ENCODE assay signal across 11 cellular contexts in the genomic region with DNA sequence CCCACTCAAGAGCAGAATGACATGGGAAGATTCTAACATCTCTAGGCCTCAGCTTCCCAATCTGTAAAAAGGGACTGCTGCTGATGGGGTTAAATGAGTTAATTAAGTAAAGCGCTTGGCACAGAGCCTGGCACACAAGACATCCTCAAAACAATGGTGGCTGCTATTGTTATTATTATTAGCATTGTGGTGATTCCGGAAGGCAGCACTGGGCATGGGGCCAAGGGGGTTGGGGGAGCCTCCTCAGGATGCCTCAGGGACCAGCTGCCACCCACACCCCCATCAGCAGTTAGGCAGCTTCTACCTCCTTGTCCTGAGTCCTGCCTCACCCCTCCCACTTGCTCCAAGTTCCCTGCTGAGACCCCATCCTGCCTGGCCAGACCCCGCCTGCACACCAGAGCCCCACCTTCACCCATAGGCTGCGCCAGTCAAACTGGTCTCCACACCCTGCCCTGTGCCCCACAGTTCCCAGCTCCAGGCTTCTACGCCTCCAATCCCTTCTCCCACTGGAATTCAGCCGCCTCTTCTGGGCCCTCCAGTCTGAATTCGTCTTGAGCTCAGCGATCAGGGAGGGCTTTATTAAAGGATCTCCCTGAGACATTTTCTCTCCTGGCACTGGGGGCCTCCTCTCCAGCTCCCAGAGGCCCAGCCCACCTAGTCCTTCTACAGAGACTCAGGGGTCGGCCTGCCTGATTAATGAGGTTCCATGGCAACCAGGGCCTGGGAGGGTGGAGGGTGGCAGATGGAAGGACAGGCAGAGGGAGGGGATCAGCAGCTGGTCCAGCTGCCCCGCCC. TPM values are rescaled to one million over a fixed set of nuclear protein-coding genes. Genes with fewer than 3 reads are reported as not detected.
DNase-seq lines count a peak whose midpoint lies in the region; ATAC-seq, FAIRE-seq and TF ChIP-seq lines count a peak whose summit lies in the region.
"Had no signal": no experiment of that assay in that cellular context is flagged by ENCODE, and none has a peak within 500 bp of the region (broad histone marks: within the 10 kb centered on the region; RNA-seq: fewer than 3 reads in every experiment).

No MANE protein-coding gene starts in this region.

- peak overlapping the region; percentile 76 to 86 (median 78) for H3K4me3 Mint-ChIP-seq in nephron

- TF ChIP-seq RAD21 in GM12878 (IDR thresholded peaks at IDR 0.05; ENCODE audit: insufficient read depth, low read depth, low read length) = no peak

- H3K27me3 Mint-ChIP-seq in nephron (ENCODE audit: low read depth) = no peaks in the 10 kb centered on the region

- BruUV-seq in GM12878 (replicated peaks; lab: Mats Ljungman, UMichigan) = TSS peak; percentile 71

- H3K9me3 Mint-ChIP-seq in nephron = no peaks in the 10 kb centered on the region

- TF ChIP-seq POLR2A in GM12878 (IDR thresholded peaks at IDR 0.05; ENCODE audit: low read depth, low read length) (no peak), body of pancreas (IDR thresholded peaks at IDR 0.05) (no peak)

- H2AFZ ChIP-seq in GM12878 (ENCODE audit: control insufficient read depth, low read depth, low read length) = peak overlapping the region; percentile 61

- peaks cover 48% of the 10 kb centered on the region for H3K79me2 ChIP-seq in GM12878 (ENCODE audit: control insufficient read depth, insufficient read depth, low read length)

- H3K4me1 ChIP-seq in GM12878 (ENCODE audit: control insufficient read depth, insufficient read depth, low read length) (peaks cover 44% of the 10 kb centered on the region), body of pancreas (peaks cover 27% of the 10 kb centered on the region)

- H3K4me2 ChIP-seq in GM12878 (ENCODE audit: control insufficient read depth, insufficient read depth) = peak overlapping the region; percentile 90

- H3K9ac ChIP-seq in GM12878 (ENCODE audit: control insufficient read depth, insufficient read depth, low read length) = peak overlapping the region; percentile 88

- TF ChIP-seq EP300 in GM12878 (IDR thresholded peaks at IDR 0.05; ENCODE audit: borderline replicate concordance in 1 of 2, control insufficient read depth in 1 of 2, low read depth in 2 of 2, low read length in 2 of 2) = no peak

- FAIRE-seq in GM12878 (lab: Jason Lieb, UNC) = no peak
- FAIRE-seq: frontal cortex had no signal

- peak overlapping the region; percentile 30 to 69 (median 62) for H3K27ac Mint-ChIP-seq in nephron

- ATAC-seq in GM12878 (no peak), HG03439 (IDR thresholded peaks at IDR 0.05; ENCODE audit: unreplicated experiment) (no peak), GM21360 (IDR thresholded peaks at IDR 0.05; ENCODE audit: unreplicated experiment) (no peak), body of pancreas (no peak)

- TF ChIP-seq CTCF in GM12878 (IDR thresholded peaks at IDR 0.05 in 2 of 3, conservative IDR thresholded peaks at IDR 0.05 in 1 of 3; ENCODE audit: control insufficient read depth in 2 of 3, extremely low read depth in 1 of 3, insufficient read depth in 1 of 3, low read depth in 3 of 3, low read length in 3 of 3) (no peak), nephron (IDR thresholded peaks at IDR 0.05; ENCODE audit: unreplicated experiment in 3 of 3) (no peak), body of pancreas (IDR thresholded peaks at IDR 0.05) (no peak)

- CTCF ChIA-PET in GM12878 (lab: Yijun Ruan, JAX) = interaction anchor here (0.7 to 5.6 kb wide), 4 partner anchors 18 to 240 kb away, joined by 3 to 38 read pairs (median 4); partner anchors contain the start of gene ACTL10

- H3K4me3 ChIP-seq in GM12878 = peak overlapping the region; percentile 79
- no peak overlapping the region for H3K4me3 ChIP-seq in body of pancreas

- H3K27me3 ChIP-seq in GM12878 (replicated peaks in 1 of 2; ENCODE audit: control insufficient read depth in 2 of 2, insufficient read depth in 2 of 2, low read length in 1 of 2) (no peaks in the 10 kb centered on the region), body of pancreas (no peaks in the 10 kb centered on the region)

- 17% methylated on average over 10 of the region's 10 CpGs for WGBS in GM12878 (ENCODE audit: insufficient coverage, insufficient replicate concordance, low lambda C conversion rate, missing lambda C conversion rate)
- WGBS in body of pancreas, 2 donors = 59 to 60% methylated on average over 9 to 10 of the region's 10 CpGs

- H3K9me3 ChIP-seq in GM12878 (replicated peaks; ENCODE audit: control insufficient read depth, insufficient read depth, low read length) = no peaks in the 10 kb centered on the region
- no peaks in the 10 kb centered on the region for H3K9me3 ChIP-seq in body of pancreas

- H3K36me3 Mint-ChIP-seq in nephron (ENCODE audit: low read depth) = no peaks in the 10 kb centered on the region

- intact Hi-C loops in GM12878 (cut with micrococcal nuclease; ENCODE audit: unreplicated experiment) (loop anchor here (5.0 to 10.0 kb wide), 2 partner anchors 93 to 310 kb away; partner anchors contain the start of gene RALY), body of pancreas (cut with DNase I) (no loop called here)

- RAD21 ChIA-PET in GM12878 (lab: Charles Lee; ENCODE audit: unreplicated experiment) = interaction anchor here (0.6 to 1.4 kb wide), 4 partner anchors 16 to 98 kb away, joined by 3 to 7 read pairs (median 3); partner anchors contain the start of gene ACTL10

- no peaks in the 10 kb centered on the region for H4K20me1 ChIP-seq in GM12878 (ENCODE audit: control insufficient read depth, insufficient read depth)

- H3K36me3 ChIP-seq in GM12878 (ENCODE audit: control insufficient read depth in 2 of 2, insufficient read depth in 2 of 2, low read length in 1 of 2) (peaks cover 0 to 3% of the 10 kb centered on the region in 2 experiments; a peak in 1 of 4 replicates), body of pancreas (replicated peaks in 1 of 2; ENCODE audit: insufficient read depth in 1 of 2, low read depth in 2 of 2) (no peaks in the 10 kb centered on the region)

- H3K4me1 Mint-ChIP-seq in nephron = peaks cover 15% of the 10 kb centered on the region

- in situ Hi-C loops in GM12878 (cut with MboI) = no loop called here

- H3K27ac ChIP-seq in GM12878 (ENCODE audit: control insufficient read depth, insufficient read depth) = peak overlapping the region; percentile 88
- no peak overlapping the region for H3K27ac ChIP-seq in body of pancreas

- POLR2A ChIA-PET in GM12878 (lab: Charles Lee) = interaction anchor here (0.9 to 1.7 kb wide), 8 partner anchors 12 to 195 kb away, joined by 3 to 7 read pairs (median 4); partner anchors contain the start of genes ACTL10, CBFA2T2 and ZNF341

- SMC1A ChIA-PET in GM12878 (lab: Charles Lee; ENCODE audit: uncharacterized antibody, unreplicated experiment) = interaction anchor here (0.5 to 1.2 kb wide), 4 partner anchors 18 to 91 kb away, joined by 3 to 5 read pairs (median 3); partner anchors contain the start of genes ACTL10 and PXMP4

- DNase-seq in ELR (ENCODE audit: low read depth) (peak; percentile 24), NCI-H146 treated with DMSO at 0.1 percent for 48 hours (lab: John Stamatoyannopoulos, UW; ENCODE audit: unreplicated experiment) (peak; percentile 62), GM12878 (ENCODE audit: low read depth, low spot score) (no peak), AML-193 (lab: John Stamatoyannopoulos, UW) (no peak), body of pancreas (no peak)

RNA-seq across cellular contexts. Expression of gene E2F1, which starts 1.5 kb away (rescaled TPM):
- total RNA-seq in GM12878 (2013; cell fraction: nucleolus; rRNA removed) = 8.1 and 11.3 TPM in 2 replicates
- total RNA-seq in GM12878 (2014; rRNA removed) (31.6 and 36.7 TPM in 2 replicates), GM12878 (2014; rRNA removed; fragmentation: Illumina TruSeq; extraction: Trizol) (22.8 and 26.1 TPM in 2 replicates), GM12878 (2021) (41.5 and 43.2 TPM in 2 replicates), body of pancreas (under 1 TPM in 1 of 2 donors, not detected in 1; 0.66 TPM)
- 7.8 TPM for polyA plus RNA-seq in GM12878 (2011; ENCODE audit: low read depth)
- polyA plus RNA-seq in GM12878 (2011; rRNA removed) (10.0 and 17.8 TPM in 2 replicates), GM12878 (2014; fragmentation: Illumina TruSeq; extraction: Trizol) (13.0 and 21.6 TPM in 2 replicates), GM12878 (2014; fragmentation: Nextera tagmentation; extraction: Ambion mirVana) (1 to 10 TPM in 1 of 2 experiments, under 1 TPM in 1; 0.29 to 2.1 TPM), GM12878 (2014; rRNA removed) (50.2 and 55.4 TPM in 2 replicates), GM12878 (2016; fragmentation: Nextera tagmentation; extraction: Ambion mirVana) (10 to 100 TPM in 1 of 2 experiments, 1 to 10 TPM in 1; 3.2 to 16.7 TPM)
- 21.2 and 29.9 TPM in 2 replicates for polyA plus RNA-seq in GM12878 (2011; cell fraction: cytosol; rRNA removed)
- polyA plus RNA-seq in GM12878 (2011; cell fraction: nucleus; rRNA removed) = 53.2 and 72.7 TPM in 2 replicates
- polyA plus RNA-seq in GM12878 (2012) = 17.4 and 23.4 TPM in 2 replicates
- 11.0 and 14.8 TPM in 2 replicates for polyA minus RNA-seq in GM12878 (2011; rRNA and poly(A)+ RNA removed)
- 7.5 and 8.4 TPM in 2 replicates for polyA minus RNA-seq in GM12878 (2011; cell fraction: cytosol; rRNA and poly(A)+ RNA removed)
- polyA minus RNA-seq in GM12878 (2011; cell fraction: nucleus; rRNA and poly(A)+ RNA removed) = 5.9 and 9.2 TPM in 2 replicates

RNA-seq across cellular contexts. Expression of gene NECAB3, which starts 10.5 kb away (rescaled TPM):
- total RNA-seq in GM12878 (2013; cell fraction: nucleolus; rRNA removed) = 19.3 and 24.9 TPM in 2 replicates
- total RNA-seq in GM12878 (2014; rRNA removed) = 14.3 and 15.6 TPM in 2 replicates
- total RNA-seq in GM12878 (2014; rRNA removed; fragmentation: Illumina TruSeq; extraction: Trizol) = 7.3 and 7.6 TPM in 2 replicates
- total RNA-seq in GM12878 (2021) = 13.6 and 14.2 TPM in 2 replicates
- polyA plus RNA-seq in GM12878 (2011; ENCODE audit: low read depth) = 1.4 TPM
- polyA plus RNA-seq in GM12878 (2011; rRNA removed) = 2.1 and 3.6 TPM in 2 replicates
- polyA plus RNA-seq in GM12878 (2011; cell fraction: cytosol; rRNA removed) = 5.9 and 8.1 TPM in 2 replicates
- 30.0 and 35.4 TPM in 2 replicates for polyA plus RNA-seq in GM12878 (2011; cell fraction: nucleus; rRNA removed)
- 5.9 and 6.9 TPM in 2 replicates for polyA plus RNA-seq in GM12878 (2012)
- 3.4 and 4.6 TPM in 2 replicates for polyA plus RNA-seq in GM12878 (2014; fragmentation: Illumina TruSeq; extraction: Trizol)
- 1 to 10 TPM in 1 of 2 experiments, under 1 TPM in 1; 0.21 to 1.3 TPM for polyA plus RNA-seq in GM12878 (2014; fragmentation: Nextera tagmentation; extraction: Ambion mirVana)
- polyA plus RNA-seq in GM12878 (2014; rRNA removed) = 14.5 and 17.0 TPM in 2 replicates
- polyA plus RNA-seq in GM12878 (2016; fragmentation: Nextera tagmentation; extraction: Ambion mirVana) = 1 to 10 TPM; 7.0 to 8.5 TPM
- 2.5 and 8.5 TPM in 2 replicates for polyA minus RNA-seq in GM12878 (2011; rRNA and poly(A)+ RNA removed)
- polyA minus RNA-seq in GM12878 (2011; cell fraction: cytosol; rRNA and poly(A)+ RNA removed) = 3.2 and 5.5 TPM in 2 replicates
- polyA minus RNA-seq in GM12878 (2011; cell fraction: nucleus; rRNA and poly(A)+ RNA removed) = 8.0 and 9.9 TPM in 2 replicates
- total RNA-seq in body of pancreas = 10 to 100 TPM; 41.8 to 92.3 TPM

RNA-seq across cellular contexts. Expression of gene ACTL10, which starts 18.0 kb away (rescaled TPM):
- 2.4 TPM in 2 replicates for total RNA-seq in GM12878 (2013; cell fraction: nucleolus; rRNA removed)
- total RNA-seq in GM12878 (2014; rRNA removed) (4.3 and 5.0 TPM in 2 replicates), GM12878 (2014; rRNA removed; fragmentation: Illumina TruSeq; extraction: Trizol) (0.28 and 0.49 TPM in 2 replicates), GM12878 (2021) (3.6 and 3.7 TPM in 2 replicates), body of pancreas (1 to 10 TPM; 4.0 to 4.9 TPM)
- not detected for polyA plus RNA-seq in GM12878 (2011; ENCODE audit: low read depth)
- polyA plus RNA-seq in GM12878 (2011; rRNA removed) (0.04 and 0.12 TPM in 2 replicates), GM12878 (2014; fragmentation: Illumina TruSeq; extraction: Trizol) (0.21 TPM in 1 of 2 replicates, not detected in the other), GM12878 (2014; fragmentation: Nextera tagmentation; extraction: Ambion mirVana) (under 1 TPM; 0.16 to 0.46 TPM), GM12878 (2014; rRNA removed) (1.3 and 2.4 TPM in 2 replicates), GM12878 (2016; fragmentation: Nextera tagmentation; extraction: Ambion mirVana) (1 to 10 TPM; 3.6 to 4.7 TPM)
- 0.19 and 0.22 TPM in 2 replicates for polyA plus RNA-seq in GM12878 (2011; cell fraction: cytosol; rRNA removed)
- polyA plus RNA-seq in GM12878 (2011; cell fraction: nucleus; rRNA removed) = 0.61 and 1.0 TPM in 2 replicates
- polyA plus RNA-seq in GM12878 (2012) = 0.90 and 1.2 TPM in 2 replicates
- 0.22 and 0.62 TPM in 2 replicates for polyA minus RNA-seq in GM12878 (2011; rRNA and poly(A)+ RNA removed)
- 0.53 and 0.83 TPM in 2 replicates for polyA minus RNA-seq in GM12878 (2011; cell fraction: cytosol; rRNA and poly(A)+ RNA removed)
- 2.9 and 5.5 TPM in 2 replicates for polyA minus RNA-seq in GM12878 (2011; cell fraction: nucleus; rRNA and poly(A)+ RNA removed)
- total RNA-seq: NCI-H460 had no signal

RNA-seq across cellular contexts. Expression of gene C20orf144, which starts 22.6 kb away (rescaled TPM):
- total RNA-seq in GM12878 (2013; cell fraction: nucleolus; rRNA removed) = 0.38 and 0.54 TPM in 2 replicates
- total RNA-seq in GM12878 (2014; rRNA removed) (0.27 TPM in 1 of 2 replicates, not detected in the other), GM12878 (2014; rRNA removed; fragmentation: Illumina TruSeq; extraction: Trizol) (0.05 and 0.13 TPM in 2 replicates), GM12878 (2021) (0.11 and 0.23 TPM in 2 replicates), body of pancreas (under 1 TPM in 1 of 2 donors, not detected in 1; 0.66 TPM)
- polyA plus RNA-seq in GM12878 (2011; ENCODE audit: low read depth) = not detected
- polyA plus RNA-seq in GM12878 (2011; rRNA removed) (0.07 and 0.12 TPM in 2 replicates), GM12878 (2014; fragmentation: Illumina TruSeq; extraction: Trizol) (0.17 and 0.24 TPM in 2 replicates), GM12878 (2014; fragmentation: Nextera tagmentation; extraction: Ambion mirVana) (under 1 TPM in 1 of 2 experiments, not detected in 1; 0.04 TPM), GM12878 (2014; rRNA removed) (0.27 and 0.61 TPM in 2 replicates), GM12878 (2016; fragmentation: Nextera tagmentation; extraction: Ambion mirVana) (under 1 TPM; 0.32 to 0.62 TPM)
- 0.10 and 0.22 TPM in 2 replicates for polyA plus RNA-seq in GM12878 (2011; cell fraction: cytosol; rRNA removed)
- polyA plus RNA-seq in GM12878 (2011; cell fraction: nucleus; rRNA removed) = 0.25 and 0.38 TPM in 2 replicates
- 0.13 and 0.15 TPM in 2 replicates for polyA plus RNA-seq in GM12878 (2012)
- 1.0 and 1.1 TPM in 2 replicates for polyA minus RNA-seq in GM12878 (2011; rRNA and poly(A)+ RNA removed)
- polyA minus RNA-seq in GM12878 (2011; cell fraction: cytosol; rRNA and poly(A)+ RNA removed) = 0.53 TPM in 1 of 2 replicates, not detected in the other
- 1.1 and 1.3 TPM in 2 replicates for polyA minus RNA-seq in GM12878 (2011; cell fraction: nucleus; rRNA and poly(A)+ RNA removed)
- total RNA-seq: NCI-H460, urinary bladder had no signal

RNA-seq across cellular contexts. Expression of gene PXMP4, which starts 35.4 kb away (rescaled TPM):
- total RNA-seq in GM12878 (2013; cell fraction: nucleolus; rRNA removed) = 5.6 and 7.9 TPM in 2 replicates
- total RNA-seq in GM12878 (2014; rRNA removed) (7.5 and 9.7 TPM in 2 replicates), GM12878 (2014; rRNA removed; fragmentation: Illumina TruSeq; extraction: Trizol) (2.1 and 3.6 TPM in 2 replicates), GM12878 (2021) (7.6 and 8.9 TPM in 2 replicates), body of pancreas (1 to 10 TPM; 3.3 to 5.2 TPM)
- polyA plus RNA-seq in GM12878 (2011; ENCODE audit: low read depth) = 3.6 TPM
- polyA plus RNA-seq in GM12878 (2011; rRNA removed) (2.7 and 4.9 TPM in 2 replicates), GM12878 (2014; fragmentation: Illumina TruSeq; extraction: Trizol) (1.3 and 5.4 TPM in 2 replicates), GM12878 (2014; fragmentation: Nextera tagmentation; extraction: Ambion mirVana) (10 to 100 TPM; 12.2 to 19.2 TPM), GM12878 (2014; rRNA removed) (4.8 and 5.7 TPM in 2 replicates), GM12878 (2016; fragmentation: Nextera tagmentation; extraction: Ambion mirVana) (10 to 100 TPM; 14.2 to 15.7 TPM)
- polyA plus RNA-seq in GM12878 (2011; cell fraction: cytosol; rRNA removed) = 7.3 and 7.6 TPM in 2 replicates
- polyA plus RNA-seq in GM12878 (2011; cell fraction: nucleus; rRNA removed) = 5.1 and 5.8 TPM in 2 replicates
- polyA plus RNA-seq in GM12878 (2012) = 6.0 and 6.6 TPM in 2 replicates
- 2.8 and 5.6 TPM in 2 replicates for polyA minus RNA-seq in GM12878 (2011; rRNA and poly(A)+ RNA removed)
- polyA minus RNA-seq in GM12878 (2011; cell fraction: cytosol; rRNA and poly(A)+ RNA removed) = 4.7 and 6.7 TPM in 2 replicates
- 1.8 and 1.9 TPM in 2 replicates for polyA minus RNA-seq in GM12878 (2011; cell fraction: nucleus; rRNA and poly(A)+ RNA removed)

Comparison
In these comparisons a context has a peak if more than half of its experiments do, and no peak if none do; other contexts are left out.
1. DNase-seq: peak in ELR (single experiment) and NCI-H146 treated with DMSO at 0.1 percent for 48 hours (single experiment); none in GM12878 (single experiment), AML-193 (0 of 2) and body of pancreas (0 of 4).
2. RNA of gene E2F1, which starts 1.5 kb away (total RNA-seq): 8.1 to 43.2 TPM in GM12878; 0.66 TPM in body of pancreas; every median in the first group is over 4 times any median in the second.